22 cellular contexts compared by ENCODE assay signal in the genomic region with DNA sequence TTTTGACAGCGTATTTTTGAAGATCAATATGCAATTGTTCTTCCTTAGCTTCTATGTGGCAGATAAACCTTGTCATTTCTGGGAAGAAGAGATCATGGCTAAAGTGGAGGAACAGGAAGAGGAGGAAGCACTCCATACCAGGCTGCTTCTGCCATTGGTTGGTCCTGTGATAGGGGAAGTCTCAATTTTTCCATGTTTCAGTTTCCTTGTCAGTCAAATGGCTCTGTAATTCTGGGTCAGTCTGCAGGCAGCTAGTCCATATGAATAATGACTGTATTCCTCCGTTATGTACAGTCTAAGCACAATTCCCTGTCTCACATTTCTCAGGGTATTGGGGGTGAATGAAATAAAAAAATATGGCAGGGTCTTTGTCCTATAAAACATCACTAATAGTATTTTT.
"Had no signal": no experiment of that assay in that cellular context is flagged by ENCODE, and none has a peak within 500 bp of the region (broad histone marks: within the 10 kb centered on the region; RNA-seq: fewer than 3 reads in every experiment).

No MANE protein-coding gene starts in this region.

- ATAC-seq: gastroesophageal sphincter; naive thymus-derived CD8-positive, alpha-beta T cell; sciatic nerve; upper lobe of right lung had no signal

- H3K27ac ChIP-seq: epithelial cell of prostate, gastroesophageal sphincter, left ventricle myocardium inferior, neural progenitor cell, upper lobe of right lung had no signal

- H3K4me2 ChIP-seq: neural progenitor cell had no signal

- DNase-seq: activated CD4-positive, alpha-beta memory T cell treated with anti-CD3 and anti-CD28 coated beads, Interleukin-2, amount 10 ng/mL, durations not matched to agents 7 days and 5 days; activated CD4-positive, alpha-beta T cell treated with anti-CD3 and anti-CD28 coated beads, Interleukin-2, amount 10 ng/mL, durations not matched to agents 24 days and 14 days; activated CD4-positive, CD25-positive, alpha-beta regulatory T cell; activated effector memory CD4-positive, alpha-beta T cell treated with Interleukin-2 at 50 U/mL for 16 hours; activated naive CD4-positive, alpha-beta T cell treated with anti-CD3 and anti-CD28 coated beads, Interleukin-2, amount 10 ng/mL, durations not matched to agents 7 days and 5 days; activated T-cell treated with anti-CD3 and anti-CD28 coated beads, Interleukin-2, amount 50 U/mL, for 1 hour; aorta; head of caudate nucleus; hypothalamus; left ventricle myocardium inferior; naive thymus-derived CD8-positive, alpha-beta T cell; small intestine; stimulated activated CD4-positive, alpha-beta T cell treated with anti-CD3 and anti-CD28 coated beads, Interleukin-2, amount 100 ng/mL, for 24 hours; stimulated activated naive B cell treated with anti-CD40 and anti-IgM and Interleukin-4, amounts not matched to agents 10 μg/mL and 1 μg/mL and 100 μg/mL, for 72 hours; T-helper 9 cell; upper lobe of right lung had no signal

- H3K9me3 Mint-ChIP-seq: activated CD4-positive, alpha-beta memory T cell treated with anti-CD3 and anti-CD28 coated beads, Interleukin-2, amount 10 ng/mL, durations not matched to agents 7 days and 5 days; activated CD4-positive, alpha-beta T cell treated with anti-CD3 and anti-CD28 coated beads, Interleukin-2, amount 10 ng/mL, durations not matched to agents 24 days and 14 days; activated naive CD4-positive, alpha-beta T cell treated with anti-CD3 and anti-CD28 coated beads, Interleukin-2, amount 10 ng/mL, durations not matched to agents 7 days and 5 days; brain; mesothelial cell of epicardium; naive thymus-derived CD8-positive, alpha-beta T cell; neural progenitor cell; stimulated activated naive B cell treated with anti-CD40 and anti-IgM and Interleukin-4, amounts not matched to agents 10 μg/mL and 1 μg/mL and 100 μg/mL, for 72 hours had no signal

- H3K4me3 Mint-ChIP-seq: activated CD4-positive, alpha-beta memory T cell treated with anti-CD3 and anti-CD28 coated beads, Interleukin-2, amount 10 ng/mL, durations not matched to agents 7 days and 5 days; activated CD4-positive, alpha-beta T cell treated with anti-CD3 and anti-CD28 coated beads, Interleukin-2, amount 10 ng/mL, durations not matched to agents 24 days and 14 days; activated naive CD4-positive, alpha-beta T cell treated with anti-CD3 and anti-CD28 coated beads, Interleukin-2, amount 10 ng/mL, durations not matched to agents 7 days and 5 days; brain; mesothelial cell of epicardium; naive thymus-derived CD8-positive, alpha-beta T cell; neural progenitor cell; stimulated activated naive B cell treated with anti-CD40 and anti-IgM and Interleukin-4, amounts not matched to agents 10 μg/mL and 1 μg/mL and 100 μg/mL, for 72 hours had no signal

- H2AFZ ChIP-seq: neural progenitor cell had no signal

- H3K27ac Mint-ChIP-seq: activated CD4-positive, alpha-beta memory T cell treated with anti-CD3 and anti-CD28 coated beads, Interleukin-2, amount 10 ng/mL, durations not matched to agents 7 days and 5 days; activated CD4-positive, alpha-beta T cell treated with anti-CD3 and anti-CD28 coated beads, Interleukin-2, amount 10 ng/mL, durations not matched to agents 24 days and 14 days; activated naive CD4-positive, alpha-beta T cell treated with anti-CD3 and anti-CD28 coated beads, Interleukin-2, amount 10 ng/mL, durations not matched to agents 7 days and 5 days; brain; mesothelial cell of epicardium; neural progenitor cell; stimulated activated naive B cell treated with anti-CD40 and anti-IgM and Interleukin-4, amounts not matched to agents 10 μg/mL and 1 μg/mL and 100 μg/mL, for 72 hours had no signal

- H3K9me3 ChIP-seq: gastroesophageal sphincter, left ventricle myocardium inferior, upper lobe of right lung had no signal

- H3K9ac ChIP-seq: neural progenitor cell had no signal

- H3K27me3 ChIP-seq: neural progenitor cell, upper lobe of right lung had no signal

- H3K36me3 ChIP-seq: gastroesophageal sphincter, left ventricle myocardium inferior, neural progenitor cell, upper lobe of right lung had no signal

- H3K4me1 Mint-ChIP-seq: brain, mesothelial cell of epicardium, neural progenitor cell had no signal

- H3K36me3 Mint-ChIP-seq: activated naive CD4-positive, alpha-beta T cell treated with anti-CD3 and anti-CD28 coated beads, Interleukin-2, amount 10 ng/mL, durations not matched to agents 7 days and 5 days; brain; mesothelial cell of epicardium; naive thymus-derived CD8-positive, alpha-beta T cell; neural progenitor cell; stimulated activated naive B cell treated with anti-CD40 and anti-IgM and Interleukin-4, amounts not matched to agents 10 μg/mL and 1 μg/mL and 100 μg/mL, for 72 hours had no signal

- H3K4me3 ChIP-seq: gastroesophageal sphincter, left ventricle myocardium inferior, neural progenitor cell, upper lobe of right lung had no signal

- H3K27me3 Mint-ChIP-seq: activated naive CD4-positive, alpha-beta T cell treated with anti-CD3 and anti-CD28 coated beads, Interleukin-2, amount 10 ng/mL, durations not matched to agents 7 days and 5 days had no signal
